In genomic region chr20:10047427-10047826, GRCh38 we compare ENCODE assay signal across 10 cellular contexts. TPM values are rescaled to one million over a fixed set of nuclear protein-coding genes. Genes with fewer than 3 reads are reported as not detected.
A peak's percentile ranks its signal among the peaks of the same experiment; 100 is the strongest.
DNase-seq lines count a peak whose midpoint lies in the region; ATAC-seq and TF ChIP-seq lines count a peak whose summit lies in the region.
"Had no signal": no experiment of that assay in that cellular context is flagged by ENCODE, and none has a peak within 500 bp of the region (broad histone marks: within the 10 kb centered on the region; RNA-seq: fewer than 3 reads in every experiment).

No MANE protein-coding gene starts in this region.

- TF ChIP-seq RAD21 in HCT116 (IDR thresholded peaks at IDR 0.05; ENCODE audit: low read depth): no peak

- no peaks in the 10 kb centered on the region for H3K27me3 Mint-ChIP-seq in Caco-2 (ENCODE audit: insufficient read depth, unreplicated experiment)
- no peaks in the 10 kb centered on the region for H3K27me3 Mint-ChIP-seq in immature natural killer cell (ENCODE audit: low read depth in 3 of 3)
- no peaks in the 10 kb centered on the region for H3K27me3 Mint-ChIP-seq in effector memory CD8-positive, alpha-beta T cell

- H3K9ac ChIP-seq in HCT116 (ENCODE audit: low read length): no peak overlapping the region

- TF ChIP-seq CTCF in Caco-2 (IDR thresholded peaks at IDR 0.05; ENCODE audit: insufficient read depth in 1 of 2, low read depth in 1 of 2, low read length in 1 of 2, severe bottlenecking in 1 of 2, unreplicated experiment in 1 of 2): peak; percentile 44 to 60
- peak in 2 of 3 experiments; percentile 45 to 49; a peak in 4 of 6 replicates for TF ChIP-seq CTCF in HCT116 (IDR thresholded peaks at IDR 0.05 in 2 of 3, conservative IDR thresholded peaks at IDR 0.05 in 1 of 3; ENCODE audit: borderline replicate concordance in 1 of 3, insufficient read depth in 1 of 3, low read depth in 2 of 3, low read length in 2 of 3)
- TF ChIP-seq CTCF in WERI-Rb-1 (IDR thresholded peaks at IDR 0.05; ENCODE audit: low read depth, low read length): peak; percentile 43

- CTCF ChIA-PET in Caco-2 (lab: Charles Lee) (interaction anchor here (0.7 to 1.4 kb wide), 4 partner anchors 13 to 387 kb away, joined by 3 to 11 read pairs (median 5); partner anchors contain the start of genes ANKEF1 and MKKS), HCT116 (lab: Charles Lee) (interaction anchor here (0.6 to 1.2 kb wide), 6 partner anchors 30 to 430 kb away, joined by 3 to 8 read pairs (median 4); no protein-coding TSS in a partner anchor)

- no peaks in the 10 kb centered on the region for H3K9me2 ChIP-seq in HCT116 (ENCODE audit: insufficient read depth)

- H3K4me1 ChIP-seq in Caco-2 (no peaks in the 10 kb centered on the region), HCT116 (ENCODE audit: control insufficient read depth in 1 of 2, insufficient read depth in 2 of 2, low read length in 2 of 2) (no peaks in the 10 kb centered on the region), iPS DF 6.9 (ENCODE audit: control insufficient read depth, insufficient read depth, low read length) (no peaks in the 10 kb centered on the region)

- no peak overlapping the region for H3K4me2 ChIP-seq in HCT116 (ENCODE audit: low read length)

- no peak overlapping the region for H3K4me3 Mint-ChIP-seq in Caco-2 (ENCODE audit: unreplicated experiment)
- no peak overlapping the region for H3K4me3 Mint-ChIP-seq in immature natural killer cell
- no peak overlapping the region for H3K4me3 Mint-ChIP-seq in effector memory CD8-positive, alpha-beta T cell

- POLR2A ChIA-PET in Caco-2 (lab: Charles Lee) (no interaction called here), HCT116 (lab: Charles Lee) (interaction anchor here (0.7 to 1.5 kb wide), 2 partner anchors 8 to 624 kb away, joined by 3 to 4 read pairs; no protein-coding TSS in a partner anchor)

- BruUV-seq in Caco-2 (replicated peaks; lab: Mats Ljungman, UMichigan) (no TSS peak), HCT116 (replicated peaks; lab: Mats Ljungman, UMichigan) (no TSS peak)

- no peak overlapping the region for H3K27ac Mint-ChIP-seq in Caco-2 (ENCODE audit: unreplicated experiment)
- peak overlapping the region in 1 of 6 donors; percentile 1 for H3K27ac Mint-ChIP-seq in immature natural killer cell
- no peak overlapping the region for H3K27ac Mint-ChIP-seq in effector memory CD8-positive, alpha-beta T cell

- no peaks in the 10 kb centered on the region for H4K20me1 ChIP-seq in HCT116 (ENCODE audit: insufficient read depth)

- RAD21 ChIA-PET in HCT116 (lab: Charles Lee; ENCODE audit: low non-redundant PET in 1 of 2, low total read pairs in 2 of 2, uncharacterized antibody in 2 of 2, unreplicated experiment in 2 of 2): no interaction called here

- H3K36me3 ChIP-seq in Caco-2 (ENCODE audit: control insufficient read depth, insufficient read depth, low read length) (no peaks in the 10 kb centered on the region), HCT116 (ENCODE audit: control insufficient read depth in 1 of 2, insufficient read depth in 2 of 2, low read length in 2 of 2) (peaks cover 0 to 6% of the 10 kb centered on the region in 2 experiments; a peak in 1 of 4 replicates), WERI-Rb-1 (no peaks in the 10 kb centered on the region; the same call in 1 of the 2 replicates), iPS DF 6.9 (ENCODE audit: control insufficient read depth, insufficient read depth, low read length) (no peaks in the 10 kb centered on the region)
- H3K36me3 ChIP-seq: ovary had no signal

- DNase-seq in Caco-2: peak in 1 of 2 experiments; percentile 46
- DNase-seq in HCT116 (ENCODE audit: low read depth, low spot score): no peak
- peak; percentile 45 for DNase-seq in WERI-Rb-1
- DNase-seq in iPS DF 6.9 (ENCODE audit: low read depth, low spot score): peak; percentile 22
- DNase-seq in immature natural killer cell: no peak
- DNase-seq in effector memory CD8-positive, alpha-beta T cell: no peak
- DNase-seq in activated naive CD4-positive, alpha-beta T cell treated with anti-CD3 and anti-CD28 coated beads, Interleukin-2, amount 50 U/mL, for 16 hours: no peak
- DNase-seq in stimulated activated CD4-positive, alpha-beta T cell treated with anti-CD3 and anti-CD28 coated beads, Interleukin-4, amount 100 ng/mL, for 24 hours: no peak
- DNase-seq: activated CD4-positive, alpha-beta T cell treated with anti-CD3 and anti-CD28 coated beads, Interleukin-2, amount 50 U/mL, for 4 hours; ovary had no signal

- H3K9me3 Mint-ChIP-seq in Caco-2 (ENCODE audit: unreplicated experiment) (no peaks in the 10 kb centered on the region), immature natural killer cell (no peaks in the 10 kb centered on the region)
- H3K9me3 Mint-ChIP-seq in effector memory CD8-positive, alpha-beta T cell: no peaks in the 10 kb centered on the region

- H3K79me2 ChIP-seq in HCT116 (ENCODE audit: insufficient read depth, low read length): no peaks in the 10 kb centered on the region

- no peak overlapping the region for H2AFZ ChIP-seq in HCT116 (ENCODE audit: low read depth, low read length, poor library complexity, severe bottlenecking)

- H3K4me3 ChIP-seq in Caco-2 (ENCODE audit: low read depth, low read length): no peak overlapping the region
- no peak overlapping the region for H3K4me3 ChIP-seq in HCT116 (replicated peaks in 1 of 2; ENCODE audit: low read depth in 1 of 2, low read length in 2 of 2)
- H3K4me3 ChIP-seq in WERI-Rb-1 (ENCODE audit: low read depth, low read length): no peak overlapping the region
- no peak overlapping the region for H3K4me3 ChIP-seq in iPS DF 6.9 (ENCODE audit: low read length)
- H3K4me3 ChIP-seq: ovary had no signal

- intact Hi-C loops in Caco-2 (cut with micrococcal nuclease; ENCODE audit: unreplicated experiment) (loop anchor here (1.0 kb wide), 1 partner anchor 69 kb away; no protein-coding TSS in a partner anchor), HCT116 (cut with micrococcal nuclease) (no loop called here)

- H3K4me1 Mint-ChIP-seq in Caco-2 (ENCODE audit: low read depth, unreplicated experiment) (no peaks in the 10 kb centered on the region), immature natural killer cell (no peaks in the 10 kb centered on the region)
- H3K4me1 Mint-ChIP-seq in effector memory CD8-positive, alpha-beta T cell (ENCODE audit: low read depth in 2 of 2): no peaks in the 10 kb centered on the region

- H3K27ac ChIP-seq in HCT116 (ENCODE audit: low read depth, low read length) (no peak overlapping the region), WERI-Rb-1 (no peak overlapping the region), iPS DF 6.9 (ENCODE audit: low read length) (no peak overlapping the region)
- H3K27ac ChIP-seq: ovary had no signal

- WGBS in iPS DF 6.9 (ENCODE audit: insufficient coverage, insufficient read length): no CpG with 5 or more reads among the region's 4 CpGs

- no peaks in the 10 kb centered on the region for H3K9me3 ChIP-seq in Caco-2
- H3K9me3 ChIP-seq in HCT116 (ENCODE audit: control insufficient read depth in 1 of 2, insufficient read depth in 1 of 2, low read depth in 1 of 2, low read length in 2 of 2): no peaks in the 10 kb centered on the region
- no peaks in the 10 kb centered on the region for H3K9me3 ChIP-seq in WERI-Rb-1 (ENCODE audit: severe bottlenecking)
- H3K9me3 ChIP-seq in iPS DF 6.9 (ENCODE audit: control insufficient read depth, insufficient read depth, low read length): no peaks in the 10 kb centered on the region
- H3K9me3 ChIP-seq: ovary had no signal

- no peak for TF ChIP-seq POLR2A in HCT116 (IDR thresholded peaks at IDR 0.05; ENCODE audit: borderline replicate concordance, extremely low read depth, insufficient read depth, insufficient read length)

- H3K36me3 Mint-ChIP-seq in Caco-2 (ENCODE audit: insufficient read depth, unreplicated experiment) (no peaks in the 10 kb centered on the region), immature natural killer cell (peaks cover 14 to 26% (median 16%) of the 10 kb centered on the region in 3 donors)
- H3K36me3 Mint-ChIP-seq in effector memory CD8-positive, alpha-beta T cell (ENCODE audit: insufficient read depth): peaks cover 8% of the 10 kb centered on the region

- H3K27me3 ChIP-seq in Caco-2 (replicated peaks; ENCODE audit: control insufficient read depth, insufficient read depth, low read length) (no peaks in the 10 kb centered on the region), HCT116 (ENCODE audit: insufficient read depth, low read length) (no peaks in the 10 kb centered on the region), WERI-Rb-1 (ENCODE audit: insufficient read depth, low read depth, severe bottlenecking) (no peaks in the 10 kb centered on the region), iPS DF 6.9 (ENCODE audit: control insufficient read depth, insufficient read depth, low read length) (no peaks in the 10 kb centered on the region)
- H3K27me3 ChIP-seq: ovary had no signal

- ATAC-seq in HCT116: peak; percentile 68
- no peak for ATAC-seq in effector memory CD8-positive, alpha-beta T cell (replicated peaks)

TF ChIP-seq in HCT116, 20 proteins besides CTCF, POLR2A, EP300 and RAD21:
- TF ChIP-seq EZH2 (IDR thresholded peaks at IDR 0.05) (no peak), FOSL1 (IDR thresholded peaks at IDR 0.05; ENCODE audit: low read depth) (no peak), POLR2AphosphoS5 (IDR thresholded peaks at IDR 0.05; ENCODE audit: low read depth, low read length) (no peak), TCF7L2 (IDR thresholded peaks at IDR 0.05; ENCODE audit: borderline replicate concordance, extremely low read depth, insufficient read depth, insufficient read length) (no peak), MAX (IDR thresholded peaks at IDR 0.05) (no peak), ELF1 (IDR thresholded peaks at IDR 0.05; ENCODE audit: borderline replicate concordance, low read depth) (no peak)

RNA-seq across cellular contexts. Expression of gene ANKEF1, which starts 12.6 kb away (rescaled TPM):
- total RNA-seq in Caco-2 (2022): 3.7 and 3.9 TPM in 2 replicates
- total RNA-seq in HCT116 (2021; ENCODE audit: unreplicated experiment): 15.8 TPM
- 5.0 and 7.5 TPM in 2 replicates for polyA plus RNA-seq in HCT116 (2012)
- 1 to 10 TPM; 1.3 to 3.6 (median 2.0) TPM for polyA plus RNA-seq in immature natural killer cell

Comparison
In these comparisons a context has a peak if more than half of its experiments do, and no peak if none do; other contexts are left out.
1. DNase-seq: peak in WERI-Rb-1 (single experiment) and iPS DF 6.9 (single experiment); none in HCT116 (single experiment), immature natural killer cell (0 of 3), effector memory CD8-positive, alpha-beta T cell (0 of 3), activated naive CD4-positive, alpha-beta T cell treated with anti-CD3 and anti-CD28 coated beads, Interleukin-2, amount 50 U/mL, for 16 hours (single experiment) and stimulated activated CD4-positive, alpha-beta T cell treated with anti-CD3 and anti-CD28 coated beads, Interleukin-4, amount 100 ng/mL, for 24 hours (single experiment).
2. Peak in every context shown above with its lines, with median percentiles within 50 percentile points of each other: CTCF ChIP-seq.